Comparison of ENCODE assay signal across 8 cellular contexts in the genomic region with DNA sequence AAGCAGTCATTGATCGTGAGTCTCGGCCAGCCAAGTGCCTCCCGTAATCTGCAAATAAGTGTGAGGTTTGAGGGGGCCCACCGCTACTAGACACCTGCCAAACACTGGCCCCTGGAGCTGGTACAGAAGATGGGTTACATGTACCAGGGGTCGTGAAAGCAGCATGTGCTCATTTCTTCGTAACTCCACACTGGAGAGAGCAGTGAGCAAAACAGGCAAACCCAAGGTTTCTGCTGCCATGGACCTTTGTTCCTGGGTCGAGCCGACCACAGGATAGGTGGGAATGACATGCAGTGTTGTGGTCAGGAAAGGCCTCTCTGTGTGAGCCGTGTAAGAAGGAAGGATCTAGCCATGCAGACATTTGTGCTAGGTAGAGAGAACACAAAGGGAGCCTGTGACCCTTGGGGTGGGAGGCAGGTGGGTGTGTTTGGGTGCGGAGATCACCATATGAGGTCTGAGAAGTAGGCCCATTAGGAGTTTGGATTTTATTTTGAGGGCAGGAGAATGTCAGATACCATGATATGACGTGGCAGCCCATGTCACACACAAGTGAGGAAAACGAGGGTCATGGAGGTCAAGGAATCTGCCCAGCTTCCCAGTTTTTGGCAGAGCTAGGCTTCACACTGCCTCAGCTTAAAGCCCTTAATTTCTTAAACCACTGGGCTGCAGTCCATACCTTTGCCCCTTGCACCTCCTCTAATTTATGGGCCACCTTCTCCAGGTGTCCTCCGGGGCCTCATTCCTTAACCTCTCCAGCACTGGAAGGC. TPM values are rescaled to one million over a fixed set of nuclear protein-coding genes. Genes with fewer than 3 reads are reported as not detected.
DNase-seq lines count a peak whose midpoint lies in the region; ATAC-seq and TF ChIP-seq lines count a peak whose summit lies in the region.

No MANE protein-coding gene starts in this region.

- TF ChIP-seq CTCF in AG09309 (IDR thresholded peaks at IDR 0.05; ENCODE audit: control insufficient read depth, insufficient read depth, low read depth, low read length, missing control alignments) (no peak), Peyer's patch (IDR thresholded peaks at IDR 0.05) (no peak), coronary artery (IDR thresholded peaks at IDR 0.05) (no peak)

- intact Hi-C loops in naive thymus-derived CD4-positive, alpha-beta T cell (cut with micrococcal nuclease): loop anchor here (2.0 to 10.0 kb wide), 6 partner anchors 53 to 1292 kb away; partner anchors contain the start of genes SLC46A3 (in 2 of the 2) and RNF6 (in 1 of the 2)

- H3K9me3 ChIP-seq in Peyer's patch: no peaks in the 10 kb centered on the region
- no peaks in the 10 kb centered on the region for H3K9me3 ChIP-seq in naive thymus-derived CD4-positive, alpha-beta T cell (ENCODE audit: control insufficient read depth in 2 of 3, low read length in 3 of 3)

- ATAC-seq in GM19395 (IDR thresholded peaks at IDR 0.05; ENCODE audit: unreplicated experiment) (peak; percentile 8), GM21423 (IDR thresholded peaks at IDR 0.05; ENCODE audit: unreplicated experiment) (no peak)
- ATAC-seq in naive thymus-derived CD4-positive, alpha-beta T cell: no peak

- H3K27ac Mint-ChIP-seq in naive thymus-derived CD4-positive, alpha-beta T cell: peak overlapping the region; percentile 88 to 98 (median 95)

- CTCF ChIA-PET in naive thymus-derived CD4-positive, alpha-beta T cell (lab: Charles Lee): interaction anchor here (0.6 to 4.9 kb wide), 18 partner anchors 10 to 401 kb away, joined by 3 to 38 read pairs (median 6); partner anchors contain the start of genes LNX2, MTIF3 and RASL11A

- peaks cover 0 to 28% (median 3%) of the 10 kb centered on the region in 4 donors for H3K4me1 ChIP-seq in Peyer's patch
- peaks cover 24 to 49% of the 10 kb centered on the region in 2 donors for H3K4me1 ChIP-seq in naive thymus-derived CD4-positive, alpha-beta T cell (ENCODE audit: control insufficient read depth in 2 of 2, insufficient read depth in 2 of 2, low read length in 2 of 2)

- peak overlapping the region; percentile 81 to 96 (median 92) for H3K4me3 Mint-ChIP-seq in naive thymus-derived CD4-positive, alpha-beta T cell

- H3K4me1 Mint-ChIP-seq in naive thymus-derived CD4-positive, alpha-beta T cell: peaks cover 27 to 48% (median 42%) of the 10 kb centered on the region in 7 donors

- no peaks in the 10 kb centered on the region for H3K9me3 Mint-ChIP-seq in naive thymus-derived CD4-positive, alpha-beta T cell

- no peaks in the 10 kb centered on the region for H3K27me3 Mint-ChIP-seq in naive thymus-derived CD4-positive, alpha-beta T cell

- H3K36me3 Mint-ChIP-seq in naive thymus-derived CD4-positive, alpha-beta T cell: peaks cover 10 to 29% (median 17%) of the 10 kb centered on the region in 5 donors

- H3K4me3 ChIP-seq in AG09309 (ENCODE audit: control insufficient read depth, low read depth, low read length): peak overlapping the region; percentile 79
- peak overlapping the region; percentile 41 to 80 (median 68) for H3K4me3 ChIP-seq in Peyer's patch
- peak overlapping the region; percentile 81 for H3K4me3 ChIP-seq in coronary artery
- H3K4me3 ChIP-seq in naive thymus-derived CD4-positive, alpha-beta T cell (ENCODE audit: low read length): peak overlapping the region; percentile 71

- peaks cover 0 to 18% (median 0%) of the 10 kb centered on the region in 3 donors for H3K36me3 ChIP-seq in Peyer's patch
- H3K36me3 ChIP-seq in naive thymus-derived CD4-positive, alpha-beta T cell (ENCODE audit: control insufficient read depth in 2 of 3, insufficient read depth in 3 of 3, low read length in 3 of 3): peaks cover 0 to 30% (median 6%) of the 10 kb centered on the region in 3 experiments

- H3K27ac ChIP-seq in Peyer's patch (peak overlapping the region; percentile 82 to 94 (median 84)), coronary artery (peak overlapping the region; percentile 68 to 93)
- peak overlapping the region; percentile 86 for H3K27ac ChIP-seq in naive thymus-derived CD4-positive, alpha-beta T cell (ENCODE audit: low read depth, low read length)

- no peak for DNase-seq in AG09309 (ENCODE audit: low read depth)
- DNase-seq in Peyer's patch: no peak
- no peak for DNase-seq in coronary artery (ENCODE audit: low spot score)
- peak in 2 of 9 donors; percentile 18 to 33 for DNase-seq in naive thymus-derived CD4-positive, alpha-beta T cell
- DNase-seq in iPS-NIHi7 (ENCODE audit: extremely low spot score): no peak
- DNase-seq in A172 (ENCODE audit: low spot score): no peak

- POLR2A ChIA-PET in naive thymus-derived CD4-positive, alpha-beta T cell (lab: Charles Lee): interaction anchor here (0.9 to 10.5 kb wide), 8 partner anchors 12 to 714 kb away, joined by 4 to 477 read pairs (median 11); partner anchors contain the start of genes LNX2, MTIF3, PAN3 and POLR1D

- no peaks in the 10 kb centered on the region for H3K27me3 ChIP-seq in Peyer's patch
- H3K27me3 ChIP-seq in naive thymus-derived CD4-positive, alpha-beta T cell (ENCODE audit: control insufficient read depth in 2 of 2, insufficient read depth in 2 of 2, low read length in 2 of 2): no peaks in the 10 kb centered on the region

- no peak for TF ChIP-seq POLR2A in Peyer's patch (IDR thresholded peaks at IDR 0.05)

RNA-seq across cellular contexts. Expression of gene GTF3A, which starts 0.9 kb away (rescaled TPM):
- 100 to 1,000 TPM in 1 of 4 donors, 10 to 100 TPM in 3; 29.2 to 179 (median 49.3) TPM for total RNA-seq in Peyer's patch
- total RNA-seq in naive thymus-derived CD4-positive, alpha-beta T cell: 100 to 1,000 TPM; 123 to 254 (median 206) TPM
- 100 to 1,000 TPM; 331 to 489 TPM for polyA plus RNA-seq in naive thymus-derived CD4-positive, alpha-beta T cell
- total RNA-seq in A172 (2014; rRNA removed; shearing (Covaris generic)): 150 and 155 TPM in 2 replicates

RNA-seq across cellular contexts. Expression of gene MTIF3, which starts 25.0 kb away (rescaled TPM):
- total RNA-seq in Peyer's patch: 100 to 1,000 TPM in 1 of 4 donors, 10 to 100 TPM in 3; 78.6 to 150 (median 86.4) TPM
- 10 to 100 TPM; 28.4 to 89.6 (median 51.3) TPM for total RNA-seq in naive thymus-derived CD4-positive, alpha-beta T cell
- polyA plus RNA-seq in naive thymus-derived CD4-positive, alpha-beta T cell: 100 to 1,000 TPM in 1 of 2 donors, 10 to 100 TPM in 1; 74.9 to 105 TPM
- total RNA-seq in A172 (2014; rRNA removed; shearing (Covaris generic)): 77.4 and 113 TPM in 2 replicates
